In the genomic region with DNA sequence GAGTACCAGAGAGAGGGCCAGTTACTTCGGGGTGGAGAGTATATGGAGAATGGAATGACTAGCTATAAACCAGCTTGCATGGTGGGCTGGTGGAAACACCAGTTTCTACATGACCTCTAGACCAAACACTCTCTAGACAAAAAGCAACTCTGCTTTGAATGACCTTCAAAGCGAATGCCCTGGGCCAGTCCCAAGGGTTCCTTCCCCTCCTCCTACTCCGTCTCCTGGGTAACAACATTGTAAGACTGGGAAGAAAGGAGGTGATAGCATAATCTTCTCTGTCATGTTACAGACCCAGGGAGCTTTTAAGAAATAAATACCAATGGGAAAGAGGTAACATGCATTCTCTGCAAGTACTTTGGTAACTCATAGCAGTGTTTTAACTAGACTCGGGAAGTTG, we compare ENCODE assay signal across 35 cellular contexts.
"Had no signal": no experiment of that assay in that cellular context is flagged by ENCODE, and none has a peak within 500 bp of the region (broad histone marks: within the 10 kb centered on the region; RNA-seq: fewer than 3 reads in every experiment).

No MANE protein-coding gene starts in this region.

- H3K27ac ChIP-seq: KMS-11, Peyer's patch, SJSA1 had no signal

- H3K36me3 Mint-ChIP-seq: activated CD4-positive, alpha-beta memory T cell treated with anti-CD3 and anti-CD28 coated beads for 36 hours; activated naive CD4-positive, alpha-beta T cell treated with anti-CD3 and anti-CD28 coated beads, Interleukin-2, amount 50 U/mL, for 72 hours had no signal

- H3K27me3 Mint-ChIP-seq: activated B cell treated with CpG ODN at 0.5 μM for 24 hours; activated CD4-positive, alpha-beta memory T cell treated with anti-CD3 and anti-CD28 coated beads for 36 hours had no signal

- H3K4me2 ChIP-seq: KMS-11, SK-N-SH had no signal

- H3K27ac Mint-ChIP-seq: activated B cell treated with CpG ODN at 0.5 μM for 24 hours; activated CD4-positive, alpha-beta memory T cell treated with anti-CD3 and anti-CD28 coated beads for 36 hours; activated naive CD4-positive, alpha-beta T cell treated with anti-CD3 and anti-CD28 coated beads for 36 hours; activated naive CD4-positive, alpha-beta T cell treated with anti-CD3 and anti-CD28 coated beads, Interleukin-2, amount 50 U/mL, for 72 hours; activated T-helper 1 cell treated with anti-CD3 and anti-CD28 coated beads, Interleukin-12 subunit alpha, Interleukin-12 subunit beta, Interleukin-2, Interleukin-4 antibody, amounts not matched to agents 30 ng/mL and 10 ng/mL and 1 ng/mL, durations not matched to agents 14 hours and 24 hours and 36 hours; T-helper 1 cell treated with Interleukin-12 subunit alpha and Interleukin-12 subunit beta and Interleukin-4 antibody, amounts not matched to agents 30 μg/mL and 1 μg/mL, for 36 hours; T-helper 2 cell treated with Interferon-gamma antibody and Interleukin-4, amounts not matched to agents 5 μg/mL and 100 μg/mL, for 36 hours had no signal

- H3K9me3 Mint-ChIP-seq: activated B cell treated with CpG ODN at 0.5 μM for 24 hours; activated CD4-positive, alpha-beta memory T cell treated with anti-CD3 and anti-CD28 coated beads for 36 hours; activated naive CD4-positive, alpha-beta T cell treated with anti-CD3 and anti-CD28 coated beads for 36 hours; activated naive CD4-positive, alpha-beta T cell treated with anti-CD3 and anti-CD28 coated beads, Interleukin-2, amount 50 U/mL, for 72 hours; activated T-cell treated with anti-CD3 and anti-CD28 coated beads, Interleukin-2, amount 50 U/mL, for 4 hours; activated T-helper 1 cell treated with anti-CD3 and anti-CD28 coated beads, Interleukin-12 subunit alpha, Interleukin-12 subunit beta, Interleukin-2, Interleukin-4 antibody, amounts not matched to agents 30 ng/mL and 10 ng/mL and 1 ng/mL, durations not matched to agents 14 hours and 24 hours and 36 hours; T-helper 1 cell treated with Interleukin-12 subunit alpha and Interleukin-12 subunit beta and Interleukin-4 antibody, amounts not matched to agents 30 μg/mL and 1 μg/mL, for 36 hours; T-helper 2 cell treated with Interferon-gamma antibody and Interleukin-4, amounts not matched to agents 5 μg/mL and 100 μg/mL, for 36 hours had no signal

- H3K4me3 Mint-ChIP-seq: activated B cell treated with CpG ODN at 0.5 μM for 24 hours; activated CD4-positive, alpha-beta memory T cell treated with anti-CD3 and anti-CD28 coated beads for 36 hours; activated naive CD4-positive, alpha-beta T cell treated with anti-CD3 and anti-CD28 coated beads for 36 hours; activated T-cell treated with anti-CD3 and anti-CD28 coated beads, Interleukin-2, amount 50 U/mL, for 4 hours; activated T-helper 1 cell treated with anti-CD3 and anti-CD28 coated beads, Interleukin-12 subunit alpha, Interleukin-12 subunit beta, Interleukin-2, Interleukin-4 antibody, amounts not matched to agents 30 ng/mL and 10 ng/mL and 1 ng/mL, durations not matched to agents 14 hours and 24 hours and 36 hours; T-helper 1 cell treated with Interleukin-12 subunit alpha and Interleukin-12 subunit beta and Interleukin-4 antibody, amounts not matched to agents 30 μg/mL and 1 μg/mL, for 36 hours; T-helper 2 cell treated with Interferon-gamma antibody and Interleukin-4, amounts not matched to agents 5 μg/mL and 100 μg/mL, for 36 hours had no signal

- H3K4me1 ChIP-seq: Peyer's patch, SJSA1 had no signal

- H3K4me3 ChIP-seq: Peyer's patch, SJSA1 had no signal

- H3K4me1 Mint-ChIP-seq: activated B cell treated with CpG ODN at 0.5 μM for 24 hours had no signal

- H3K36me3 ChIP-seq: Peyer's patch, SJSA1 had no signal

- H3K27me3 ChIP-seq: Peyer's patch had no signal

- ATAC-seq: activated naive CD4-positive, alpha-beta T cell treated with anti-CD3 and anti-CD28 coated beads, Interleukin-2, amount 50 U/mL, for 72 hours; activated T-cell treated with anti-CD3 and anti-CD28 coated beads, Interleukin-2, amount 50 U/mL, for 4 hours; PC-3 had no signal

- DNase-seq: activated B cell treated with CpG ODN at 0.5 μM for 24 hours; activated CD4-positive, alpha-beta memory T cell treated with anti-CD3 and anti-CD28 coated beads for 36 hours; activated CD4-positive, alpha-beta T cell treated with anti-CD3 and anti-CD28 coated beads for 4 hours; activated CD4-positive, alpha-beta T cell treated with anti-CD3 and anti-CD28 coated beads, Interleukin-2, amount 50 U/mL, for 1 hour; activated CD4-positive, CD25-positive, alpha-beta regulatory T cell treated with anti-CD3 and anti-CD28 coated beads, Interleukin-2, amount 50 U/mL, for 72 hours; activated CD8-positive, alpha-beta memory T cell treated with anti-CD3 and anti-CD28 coated beads, Interleukin-2, amount 50 U/mL, for 4 hours; activated gamma-delta T cell treated with Interleukin-2 at 50 U/mL for 16 hours; activated naive CD4-positive, alpha-beta T cell treated with anti-CD3 and anti-CD28 coated beads for 36 hours; activated T-cell treated with anti-CD3 and anti-CD28 coated beads for 4 hours; activated T-cell treated with anti-CD3 and anti-CD28 coated beads, Interleukin-2, amount 50 U/mL, for 4 hours; amniotic stem cell; aorta; cerebellar nuclear complex; MM.1S; NCI-H1092 treated with DMSO at 0.1 percent for 48 hours; NCI-H1417; NCI-H146; NCI-H187; NCI-H2081; NCI-H345; NCI-H510A; NCI-H526; NCI-H748 treated with DMSO at 0.1 percent for 48 hours; NK-92 treated with Interleukin-12 subunit alpha and Interleukin-12 subunit beta, amount 100 ng/mL, for 24 hours; PC-3; Peyer's patch; RPMI8226; SHP77 treated with DMSO at 0.1 percent for 48 hours; SK-N-SH had no signal

- H3K9me3 ChIP-seq: Peyer's patch, SJSA1, SK-N-SH had no signal

- H3K9ac ChIP-seq: KMS-11, SK-N-SH had no signal
